ENCODE assay signal across 38 cellular contexts in the genomic region with DNA sequence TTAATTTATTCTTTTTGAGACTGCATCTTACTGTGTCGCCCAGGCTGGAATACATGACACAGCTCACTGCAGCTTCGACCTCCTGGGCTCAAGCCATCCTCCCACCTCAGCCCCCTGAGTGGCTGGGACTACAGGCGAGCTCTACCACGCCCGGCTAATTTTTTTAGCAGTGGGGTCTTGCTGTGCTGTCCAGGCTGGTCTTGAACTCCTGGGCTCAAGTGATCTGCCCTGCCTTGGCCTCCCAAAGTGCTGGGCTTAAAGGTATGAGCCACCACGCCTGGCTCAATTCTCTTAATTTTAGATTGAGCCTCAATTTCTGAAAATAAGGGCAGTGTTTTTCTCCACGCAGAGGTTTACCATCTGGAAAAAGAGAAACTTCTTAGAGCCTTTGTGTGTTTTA. TPM values are rescaled to one million over a fixed set of nuclear protein-coding genes. Genes with fewer than 3 reads are reported as not detected.
"Had no signal": no experiment of that assay in that cellular context is flagged by ENCODE, and none has a peak within 500 bp of the region (broad histone marks: within the 10 kb centered on the region; RNA-seq: fewer than 3 reads in every experiment).

No MANE protein-coding gene starts in this region.

- H3K4me3 Mint-ChIP-seq: activated B cell treated with CpG ODN at 0.5 μM for 24 hours; activated CD4-positive, alpha-beta memory T cell treated with anti-CD3 and anti-CD28 coated beads for 36 hours; activated CD4-positive, alpha-beta T cell treated with anti-CD3 and anti-CD28 coated beads, Interleukin-2, amount 10 ng/mL, durations not matched to agents 24 days and 14 days; activated CD8-positive, alpha-beta T cell treated with anti-CD3 and anti-CD28 coated beads for 36 hours; activated naive CD4-positive, alpha-beta T cell treated with anti-CD3 and anti-CD28 coated beads for 36 hours; activated naive CD8-positive, alpha-beta T cell treated with anti-CD3 and anti-CD28 coated beads for 36 hours; activated T-cell treated with anti-CD3 and anti-CD28 coated beads, Interleukin-2, amount 50 U/mL, for 24 hours; activated T-helper 1 cell treated with anti-CD3 and anti-CD28 coated beads, Interleukin-12 subunit alpha, Interleukin-12 subunit beta, Interleukin-2, Interleukin-4 antibody, amounts not matched to agents 30 ng/mL and 10 ng/mL and 1 ng/mL, durations not matched to agents 14 hours and 24 hours and 36 hours; activated T-helper 17 cell treated with anti-CD3 and anti-CD28 coated beads, Interleukin-2, amount 50 U/mL, for 72 hours; brain; T-cell; T-helper 2 cell treated with Interferon-gamma antibody and Interleukin-4, amounts not matched to agents 5 μg/mL and 100 μg/mL, for 36 hours had no signal

- H3K9me3 Mint-ChIP-seq: activated CD4-positive, alpha-beta memory T cell treated with anti-CD3 and anti-CD28 coated beads for 36 hours; activated CD4-positive, alpha-beta T cell treated with anti-CD3 and anti-CD28 coated beads, Interleukin-2, amount 10 ng/mL, durations not matched to agents 24 days and 14 days; activated T-helper 17 cell treated with anti-CD3 and anti-CD28 coated beads, Interleukin-2, amount 50 U/mL, for 72 hours; T-cell; T-helper 2 cell treated with Interferon-gamma antibody and Interleukin-4, amounts not matched to agents 5 μg/mL and 100 μg/mL, for 36 hours had no signal

- H3K4me1 ChIP-seq: adrenal gland had no signal

- H3K27ac Mint-ChIP-seq: activated B cell treated with CpG ODN at 0.5 μM for 24 hours; activated CD4-positive, alpha-beta memory T cell treated with anti-CD3 and anti-CD28 coated beads for 36 hours; activated CD4-positive, alpha-beta T cell treated with anti-CD3 and anti-CD28 coated beads, Interleukin-2, amount 10 ng/mL, durations not matched to agents 24 days and 14 days; activated CD8-positive, alpha-beta T cell treated with anti-CD3 and anti-CD28 coated beads for 36 hours; activated naive CD4-positive, alpha-beta T cell treated with anti-CD3 and anti-CD28 coated beads for 36 hours; activated naive CD8-positive, alpha-beta T cell treated with anti-CD3 and anti-CD28 coated beads for 36 hours; activated T-cell treated with anti-CD3 and anti-CD28 coated beads, Interleukin-2, amount 50 U/mL, for 24 hours; activated T-helper 1 cell treated with anti-CD3 and anti-CD28 coated beads, Interleukin-12 subunit alpha, Interleukin-12 subunit beta, Interleukin-2, Interleukin-4 antibody, amounts not matched to agents 30 ng/mL and 10 ng/mL and 1 ng/mL, durations not matched to agents 14 hours and 24 hours and 36 hours; activated T-helper 17 cell treated with anti-CD3 and anti-CD28 coated beads, Interleukin-2, amount 50 U/mL, for 72 hours; T-cell; T-helper 2 cell treated with Interferon-gamma antibody and Interleukin-4, amounts not matched to agents 5 μg/mL and 100 μg/mL, for 36 hours had no signal

- H3K9me3 ChIP-seq: adrenal gland, ascending aorta had no signal

- DNase-seq: activated B cell treated with CpG ODN at 0.5 μM for 24 hours; activated CD4-positive, alpha-beta memory T cell treated with anti-CD3 and anti-CD28 coated beads for 36 hours; activated CD4-positive, alpha-beta T cell treated with anti-CD3 and anti-CD28 coated beads for 4 hours; activated CD4-positive, alpha-beta T cell treated with anti-CD3 and anti-CD28 coated beads, Interleukin-2, amount 10 ng/mL, durations not matched to agents 24 days and 14 days; activated CD4-positive, alpha-beta T cell treated with anti-CD3 and anti-CD28 coated beads, Interleukin-2, amount 50 U/mL, for 1 hour; activated CD4-positive, alpha-beta T cell treated with anti-CD3 and anti-CD28 coated beads, Interleukin-2, amount 50 U/mL, for 4 hours; activated CD4-positive, CD25-positive, alpha-beta regulatory T cell treated with anti-CD3 and anti-CD28 coated beads, Interleukin-2, amount 50 U/mL, for 72 hours; activated CD8-positive, alpha-beta memory T cell treated with anti-CD3 and anti-CD28 coated beads, Interleukin-2, amount 50 U/mL, for 4 hours; activated CD8-positive, alpha-beta T cell treated with anti-CD3 and anti-CD28 coated beads for 36 hours; activated effector memory CD4-positive, alpha-beta T cell treated with anti-CD3 and anti-CD28 coated beads, Interleukin-2, amount 50 U/mL, for 16 hours; activated gamma-delta T cell treated with Interleukin-2 at 50 U/mL for 16 hours; activated naive CD4-positive, alpha-beta T cell; activated naive CD4-positive, alpha-beta T cell treated with anti-CD3 and anti-CD28 coated beads for 36 hours; activated naive CD4-positive, alpha-beta T cell treated with anti-CD3 and anti-CD28 coated beads, Interleukin-2, amount 50 U/mL, for 16 hours; activated naive CD8-positive, alpha-beta T cell treated with anti-CD3 and anti-CD28 coated beads for 36 hours; activated T-cell treated with anti-CD3 and anti-CD28 coated beads for 4 hours; activated T-cell treated with anti-CD3 and anti-CD28 coated beads, Interleukin-2, amount 50 U/mL, for 24 hours; activated T-cell treated with anti-CD3 and anti-CD28 coated beads, Interleukin-2, amount 50 U/mL, for 48 hours; adrenal gland; amygdala; anterior cingulate cortex; central memory CD4-positive, alpha-beta T cell; T-cell; T-helper 2 cell; T-helper 9 cell had no signal

- H3K27me3 Mint-ChIP-seq: activated B cell treated with CpG ODN at 0.5 μM for 24 hours; activated CD4-positive, alpha-beta memory T cell treated with anti-CD3 and anti-CD28 coated beads for 36 hours; activated CD4-positive, alpha-beta T cell treated with anti-CD3 and anti-CD28 coated beads, Interleukin-2, amount 10 ng/mL, durations not matched to agents 24 days and 14 days; activated CD8-positive, alpha-beta T cell treated with anti-CD3 and anti-CD28 coated beads for 36 hours; activated naive CD8-positive, alpha-beta T cell treated with anti-CD3 and anti-CD28 coated beads for 36 hours; activated T-cell treated with anti-CD3 and anti-CD28 coated beads, Interleukin-2, amount 50 U/mL, for 24 hours; activated T-helper 17 cell treated with anti-CD3 and anti-CD28 coated beads, Interleukin-2, amount 50 U/mL, for 72 hours; T-cell had no signal

- FAIRE-seq: bronchial epithelial cell, TTC549 had no signal

- H3K27ac ChIP-seq: adrenal gland, ascending aorta, cardiac muscle cell, VCaP had no signal

- H3K36me3 ChIP-seq: adrenal gland had no signal

- H3K4me3 ChIP-seq: adrenal gland, ascending aorta, cardiac muscle cell had no signal

- ATAC-seq: activated CD8-positive, alpha-beta T cell treated with anti-CD3 and anti-CD28 coated beads for 36 hours; activated naive CD4-positive, alpha-beta T cell treated with anti-CD3 and anti-CD28 coated beads, Interleukin-2, amount 50 U/mL, for 72 hours; activated T-helper 17 cell treated with anti-CD3 and anti-CD28 coated beads, Interleukin-2, amount 50 U/mL, for 72 hours; T-cell had no signal

- H3K27me3 ChIP-seq: adrenal gland, ascending aorta, cardiac muscle cell had no signal

RNA-seq across cellular contexts. Expression of a gene that starts 41.1 kb away (rescaled TPM):
- total RNA-seq: activated B cell treated with CpG ODN at 0.5 μM for 24 hours; activated CD4-positive, alpha-beta memory T cell treated with anti-CD3 and anti-CD28 coated beads for 36 hours; activated CD4-positive, alpha-beta T cell treated with anti-CD3 and anti-CD28 coated beads, Interleukin-2, amount 10 ng/mL, durations not matched to agents 24 days and 14 days; activated CD8-positive, alpha-beta memory T cell treated with anti-CD3 and anti-CD28 coated beads for 36 hours; activated CD8-positive, alpha-beta T cell treated with anti-CD3 and anti-CD28 coated beads for 36 hours; activated naive CD4-positive, alpha-beta T cell treated with anti-CD3 and anti-CD28 coated beads for 36 hours; activated naive CD4-positive, alpha-beta T cell treated with anti-CD3 and anti-CD28 coated beads, Interleukin-2, amount 50 U/mL, for 72 hours; activated naive CD8-positive, alpha-beta T cell treated with anti-CD3 and anti-CD28 coated beads for 36 hours; activated T-helper 1 cell treated with anti-CD3 and anti-CD28 coated beads, Interleukin-12 subunit alpha, Interleukin-12 subunit beta, Interleukin-2, Interleukin-4 antibody, amounts not matched to agents 30 ng/mL and 10 ng/mL and 1 ng/mL, durations not matched to agents 14 hours and 24 hours and 36 hours; activated T-helper 17 cell treated with anti-CD3 and anti-CD28 coated beads, Interleukin-2, amount 50 U/mL, for 72 hours; ascending aorta; cardiac muscle cell; cerebellum; T-cell; T-helper 1 cell treated with Interleukin-12 subunit alpha and Interleukin-12 subunit beta and Interleukin-4 antibody, amounts not matched to agents 30 ng/mL and 1 ng/mL, for 36 hours had no signal
